1 cellular context compared by ENCODE assay signal in genomic region chr6:132912273-132912672, GRCh38.
TF ChIP-seq lines count a peak whose summit lies in the region.

No MANE protein-coding gene starts in this region.

TF ChIP-seq in WTC11, 78 proteins besides CTCF, POLR2A, EP300 and RAD21 (continued from another document):
- TF ChIP-seq, protein P1, sequence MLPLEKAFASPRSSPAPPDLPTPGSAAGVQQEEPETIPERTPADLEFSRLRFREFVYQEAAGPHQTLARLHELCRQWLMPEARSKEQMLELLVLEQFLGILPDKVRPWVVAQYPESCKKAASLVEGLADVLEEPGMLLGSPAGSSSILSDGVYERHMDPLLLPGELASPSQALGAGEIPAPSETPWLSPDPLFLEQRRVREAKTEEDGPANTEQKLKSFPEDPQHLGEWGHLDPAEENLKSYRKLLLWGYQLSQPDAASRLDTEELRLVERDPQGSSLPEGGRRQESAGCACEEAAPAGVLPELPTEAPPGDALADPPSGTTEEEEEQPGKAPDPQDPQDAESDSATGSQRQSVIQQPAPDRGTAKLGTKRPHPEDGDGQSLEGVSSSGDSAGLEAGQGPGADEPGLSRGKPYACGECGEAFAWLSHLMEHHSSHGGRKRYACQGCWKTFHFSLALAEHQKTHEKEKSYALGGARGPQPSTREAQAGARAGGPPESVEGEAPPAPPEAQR (CRISPR knock-in tag; IDR thresholded peaks at IDR 0.05), result no peak
- TF ChIP-seq JUN (CRISPR knock-in tag; IDR thresholded peaks at IDR 0.05), result no peak
